In genomic region chr16:88359008-88359407, GRCh38 we compare ENCODE assay signal across 2 cellular contexts.
TF ChIP-seq lines count a peak whose summit lies in the region.

No MANE protein-coding gene starts in this region.

TF ChIP-seq in K562, 482 proteins besides CTCF, POLR2A, EP300 and RAD21:
- TF ChIP-seq, protein P1, sequence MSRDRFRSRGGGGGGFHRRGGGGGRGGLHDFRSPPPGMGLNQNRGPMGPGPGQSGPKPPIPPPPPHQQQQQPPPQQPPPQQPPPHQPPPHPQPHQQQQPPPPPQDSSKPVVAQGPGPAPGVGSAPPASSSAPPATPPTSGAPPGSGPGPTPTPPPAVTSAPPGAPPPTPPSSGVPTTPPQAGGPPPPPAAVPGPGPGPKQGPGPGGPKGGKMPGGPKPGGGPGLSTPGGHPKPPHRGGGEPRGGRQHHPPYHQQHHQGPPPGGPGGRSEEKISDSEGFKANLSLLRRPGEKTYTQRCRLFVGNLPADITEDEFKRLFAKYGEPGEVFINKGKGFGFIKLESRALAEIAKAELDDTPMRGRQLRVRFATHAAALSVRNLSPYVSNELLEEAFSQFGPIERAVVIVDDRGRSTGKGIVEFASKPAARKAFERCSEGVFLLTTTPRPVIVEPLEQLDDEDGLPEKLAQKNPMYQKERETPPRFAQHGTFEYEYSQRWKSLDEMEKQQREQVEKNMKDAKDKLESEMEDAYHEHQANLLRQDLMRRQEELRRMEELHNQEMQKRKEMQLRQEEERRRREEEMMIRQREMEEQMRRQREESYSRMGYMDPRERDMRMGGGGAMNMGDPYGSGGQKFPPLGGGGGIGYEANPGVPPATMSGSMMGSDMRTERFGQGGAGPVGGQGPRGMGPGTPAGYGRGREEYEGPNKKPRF (IDR thresholded peaks at IDR 0.05; ENCODE audit: low read depth, low read length): no peak
- TF ChIP-seq ZFP36 (IDR thresholded peaks at IDR 0.05; ENCODE audit: low read depth, low read length, partially characterized antibody) (peak; percentile 60), BHLHE40 (IDR thresholded peaks at IDR 0.05; ENCODE audit: low read length) (peak; percentile 22; the same call in 1 of the 2 replicates)

TF ChIP-seq in HepG2, 621 proteins besides CTCF, POLR2A, EP300 and RAD21:
- TF ChIP-seq, protein P2, sequence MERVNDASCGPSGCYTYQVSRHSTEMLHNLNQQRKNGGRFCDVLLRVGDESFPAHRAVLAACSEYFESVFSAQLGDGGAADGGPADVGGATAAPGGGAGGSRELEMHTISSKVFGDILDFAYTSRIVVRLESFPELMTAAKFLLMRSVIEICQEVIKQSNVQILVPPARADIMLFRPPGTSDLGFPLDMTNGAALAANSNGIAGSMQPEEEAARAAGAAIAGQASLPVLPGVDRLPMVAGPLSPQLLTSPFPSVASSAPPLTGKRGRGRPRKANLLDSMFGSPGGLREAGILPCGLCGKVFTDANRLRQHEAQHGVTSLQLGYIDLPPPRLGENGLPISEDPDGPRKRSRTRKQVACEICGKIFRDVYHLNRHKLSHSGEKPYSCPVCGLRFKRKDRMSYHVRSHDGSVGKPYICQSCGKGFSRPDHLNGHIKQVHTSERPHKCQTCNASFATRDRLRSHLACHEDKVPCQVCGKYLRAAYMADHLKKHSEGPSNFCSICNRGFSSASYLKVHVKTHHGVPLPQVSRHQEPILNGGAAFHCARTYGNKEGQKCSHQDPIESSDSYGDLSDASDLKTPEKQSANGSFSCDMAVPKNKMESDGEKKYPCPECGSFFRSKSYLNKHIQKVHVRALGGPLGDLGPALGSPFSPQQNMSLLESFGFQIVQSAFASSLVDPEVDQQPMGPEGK (CRISPR knock-in tag; IDR thresholded peaks at IDR 0.05): no peak
- TF ChIP-seq HNRNPH1 (optimal IDR thresholded peaks at IDR 0.05; ENCODE audit: low read depth, low read length): no peak
- no peak for TF ChIP-seq FOXO1 (CRISPR knock-in tag; IDR thresholded peaks at IDR 0.05)
- TF ChIP-seq MBNL3 (CRISPR knock-in tag; conservative IDR thresholded peaks at IDR 0.05): no peak
- TF ChIP-seq ZNF142 (CRISPR knock-in tag; IDR thresholded peaks at IDR 0.05): no peak
- TF ChIP-seq, protein P3, sequence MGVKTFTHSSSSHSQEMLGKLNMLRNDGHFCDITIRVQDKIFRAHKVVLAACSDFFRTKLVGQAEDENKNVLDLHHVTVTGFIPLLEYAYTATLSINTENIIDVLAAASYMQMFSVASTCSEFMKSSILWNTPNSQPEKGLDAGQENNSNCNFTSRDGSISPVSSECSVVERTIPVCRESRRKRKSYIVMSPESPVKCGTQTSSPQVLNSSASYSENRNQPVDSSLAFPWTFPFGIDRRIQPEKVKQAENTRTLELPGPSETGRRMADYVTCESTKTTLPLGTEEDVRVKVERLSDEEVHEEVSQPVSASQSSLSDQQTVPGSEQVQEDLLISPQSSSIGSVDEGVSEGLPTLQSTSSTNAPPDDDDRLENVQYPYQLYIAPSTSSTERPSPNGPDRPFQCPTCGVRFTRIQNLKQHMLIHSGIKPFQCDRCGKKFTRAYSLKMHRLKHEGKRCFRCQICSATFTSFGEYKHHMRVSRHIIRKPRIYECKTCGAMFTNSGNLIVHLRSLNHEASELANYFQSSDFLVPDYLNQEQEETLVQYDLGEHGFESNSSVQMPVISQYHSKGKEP (CRISPR knock-in tag; IDR thresholded peaks at IDR 0.05): no peak
- TF ChIP-seq KDM4B (CRISPR knock-in tag; IDR thresholded peaks at IDR 0.05): no peak
- no peak for TF ChIP-seq CHD4 (IDR thresholded peaks at IDR 0.05; ENCODE audit: borderline replicate concordance, low read length)
- TF ChIP-seq, protein P4, sequence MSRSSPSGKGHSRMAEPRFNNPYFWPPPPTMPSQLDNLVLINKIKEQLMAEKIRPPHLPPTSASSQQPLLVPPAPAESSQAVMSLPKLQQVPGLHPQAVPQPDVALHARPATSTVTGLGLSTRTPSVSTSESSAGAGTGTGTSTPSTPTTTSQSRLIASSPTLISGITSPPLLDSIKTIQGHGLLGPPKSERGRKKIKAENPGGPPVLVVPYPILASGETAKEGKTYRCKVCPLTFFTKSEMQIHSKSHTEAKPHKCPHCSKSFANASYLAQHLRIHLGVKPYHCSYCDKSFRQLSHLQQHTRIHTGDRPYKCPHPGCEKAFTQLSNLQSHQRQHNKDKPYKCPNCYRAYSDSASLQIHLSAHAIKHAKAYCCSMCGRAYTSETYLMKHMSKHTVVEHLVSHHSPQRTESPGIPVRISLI (CRISPR knock-in tag; IDR thresholded peaks at IDR 0.05; ENCODE audit: borderline replicate concordance): no peak
- TF ChIP-seq ZFP91 (CRISPR knock-in tag; IDR thresholded peaks at IDR 0.05; ENCODE audit: borderline replicate concordance): no peak
- TF ChIP-seq CBX2 (IDR thresholded peaks at IDR 0.05; ENCODE audit: low read depth, low read length): no peak
- no peak for TF ChIP-seq CBX2 (CRISPR knock-in tag; IDR thresholded peaks at IDR 0.05; ENCODE audit: low read depth)
- TF ChIP-seq ZNF7 (CRISPR knock-in tag; IDR thresholded peaks at IDR 0.05): no peak
- no peak for TF ChIP-seq MATR3 (CRISPR knock-in tag; IDR thresholded peaks at IDR 0.05)
- no peak for TF ChIP-seq TEAD2 (CRISPR knock-in tag; IDR thresholded peaks at IDR 0.05)
TF ChIP-seq in HepG2: peak in this region for 0.
